In the genomic region with DNA sequence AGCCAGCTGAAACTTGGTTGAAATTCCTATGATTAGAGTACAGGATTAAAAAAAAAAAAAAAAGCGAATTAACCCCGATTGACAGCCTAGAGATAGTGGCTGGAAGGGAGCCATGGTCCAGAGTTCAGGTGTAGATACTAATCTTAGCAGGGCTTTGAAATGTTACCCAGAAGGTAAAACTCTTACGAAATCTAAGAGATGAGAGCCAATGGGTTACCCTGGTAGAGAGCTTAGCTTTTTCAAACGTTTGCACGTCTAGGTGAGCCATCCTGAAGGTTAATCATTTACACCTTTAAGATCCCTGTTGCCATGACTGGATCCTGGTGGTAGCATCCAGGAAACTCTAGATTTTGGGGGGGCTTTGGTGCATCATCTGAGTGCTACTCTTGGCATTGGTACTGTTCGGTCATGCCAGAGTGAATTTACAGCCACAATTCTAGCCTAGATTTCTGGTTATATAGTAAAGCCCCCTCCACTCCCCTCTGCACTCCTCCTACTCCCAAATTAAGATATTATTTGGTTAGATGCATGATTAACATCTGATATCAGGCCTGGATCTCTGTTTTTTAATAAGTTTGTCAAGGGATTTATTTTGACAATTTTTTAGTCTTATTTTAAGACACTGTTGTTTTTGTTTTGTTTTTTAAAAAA, we compare ENCODE assay signal across 8 cellular contexts. TPM values are rescaled to one million over a fixed set of nuclear protein-coding genes. Genes with fewer than 3 reads are reported as not detected.
DNase-seq lines count a peak whose midpoint lies in the region; FAIRE-seq and TF ChIP-seq lines count a peak whose summit lies in the region.

No MANE protein-coding gene starts in this region.

- H3K4me3 ChIP-seq in GM08714 (ENCODE audit: low read length), result peak overlapping the region; percentile 82
- peak overlapping the region; percentile 64 for H3K4me3 ChIP-seq in SJSA1
- peak overlapping the region; percentile 83 for H3K4me3 ChIP-seq in fibroblast of the aortic adventitia (ENCODE audit: low read depth, low read length)

- H3K9me3 ChIP-seq in SJSA1 (replicated peaks), result no peaks in the 10 kb centered on the region

- TF ChIP-seq POLR2A in GM12892 (IDR thresholded peaks at IDR 0.05; ENCODE audit: low read depth, low read length), result no peak

- intact Hi-C loops in posterior vena cava (cut with DNase I), result no loop called here

- H3K36me3 ChIP-seq in SJSA1, result no peaks in the 10 kb centered on the region

- FAIRE-seq in GM12892 (lab: Jason Lieb, UNC), result no peak

- H3K4me1 ChIP-seq in SJSA1 (replicated peaks), result peaks cover 25% of the 10 kb centered on the region

- no peak for TF ChIP-seq CTCF in fibroblast of the aortic adventitia (IDR thresholded peaks at IDR 0.05; ENCODE audit: insufficient read depth, low read length)

- DNase-seq in SJSA1 (ENCODE audit: low read depth in 1 of 2, low spot score in 2 of 2) (no peak), fibroblast of the aortic adventitia (ENCODE audit: low read depth) (no peak), renal cortical epithelial cell (ENCODE audit: low read depth) (peak; percentile 75), NCI-H1436 treated with DMSO at 0.1 percent for 48 hours (lab: John Stamatoyannopoulos, UW) (no peak), GM12892 (ENCODE audit: insufficient read length) (no peak), NCI-H2081 treated with DMSO at 0.1 percent for 48 hours (lab: John Stamatoyannopoulos, UW) (no peak), posterior vena cava (ENCODE audit: low spot score) (no peak)

- no peak overlapping the region for H3K27ac ChIP-seq in SJSA1

- no peaks in the 10 kb centered on the region for H3K27me3 ChIP-seq in SJSA1 (replicated peaks)

RNA-seq across cellular contexts. Expression of gene AGFG2, which starts 1.2 kb away (rescaled TPM):
- 15.6 and 24.2 TPM in 2 replicates for total RNA-seq in SJSA1 (2014; rRNA removed; shearing (Covaris generic))
- total RNA-seq in fibroblast of the aortic adventitia (ENCODE audit: low replicate concordance), result 10.7 and 19.3 TPM in 2 replicates
- 4.2 and 8.2 TPM in 2 replicates for total RNA-seq in renal cortical epithelial cell
- 12.4 TPM for polyA plus RNA-seq in GM12892 (2012; ENCODE audit: missing spikeins)
- 10 to 100 TPM; 18.8 to 20.4 TPM for total RNA-seq in posterior vena cava

RNA-seq across cellular contexts. Expression of gene SAP25, which starts 33.5 kb away (rescaled TPM):
- total RNA-seq in SJSA1 (2014; rRNA removed; shearing (Covaris generic)), result 0.60 TPM in 1 of 2 replicates, not detected in the other
- total RNA-seq in fibroblast of the aortic adventitia (ENCODE audit: low replicate concordance) (not detected in 2 replicates), renal cortical epithelial cell (not detected in 2 replicates), posterior vena cava (1 to 10 TPM; 2.8 to 5.0 TPM)
- 1.4 TPM for polyA plus RNA-seq in GM12892 (2012; ENCODE audit: missing spikeins)

RNA-seq across cellular contexts. Expression of gene LRCH4, which starts 45.7 kb away (rescaled TPM):
- total RNA-seq in SJSA1 (2014; rRNA removed; shearing (Covaris generic)), result 17.0 and 19.5 TPM in 2 replicates
- total RNA-seq in fibroblast of the aortic adventitia (ENCODE audit: low replicate concordance), result 9.4 and 21.3 TPM in 2 replicates
- 5.0 and 10.6 TPM in 2 replicates for total RNA-seq in renal cortical epithelial cell
- 13.7 TPM for polyA plus RNA-seq in GM12892 (2012; ENCODE audit: missing spikeins)
- total RNA-seq in posterior vena cava, result 10 to 100 TPM; 28.5 to 30.7 TPM

RNA-seq across cellular contexts. Expression of gene FBXO24, which starts 45.9 kb away (rescaled TPM):
- 0.13 TPM in 1 of 2 replicates, not detected in the other for total RNA-seq in SJSA1 (2014; rRNA removed; shearing (Covaris generic))
- 0.54 TPM in 1 of 2 replicates, not detected in the other for total RNA-seq in fibroblast of the aortic adventitia (ENCODE audit: low replicate concordance)
- total RNA-seq in renal cortical epithelial cell, result 0.35 TPM in 1 of 2 replicates, not detected in the other
- polyA plus RNA-seq in GM12892 (2012; ENCODE audit: missing spikeins), result 0.23 TPM
- total RNA-seq in posterior vena cava, result under 1 TPM; 0.14 to 0.51 TPM

RNA-seq across cellular contexts. Expression of gene NYAP1, which starts 56.5 kb away (rescaled TPM):
- total RNA-seq in SJSA1 (2014; rRNA removed; shearing (Covaris generic)), result 0.63 and 0.87 TPM in 2 replicates
- total RNA-seq in fibroblast of the aortic adventitia (ENCODE audit: low replicate concordance), result 0.81 and 5.6 TPM in 2 replicates
- 0.20 TPM in 1 of 2 replicates, not detected in the other for total RNA-seq in renal cortical epithelial cell
- 0.08 TPM for polyA plus RNA-seq in GM12892 (2012; ENCODE audit: missing spikeins)
- 1 to 10 TPM in 1 of 2 donors, under 1 TPM in 1; 0.86 to 1.4 TPM for total RNA-seq in posterior vena cava
